ENCODE assay signal across 8 cellular contexts in the genomic region with DNA sequence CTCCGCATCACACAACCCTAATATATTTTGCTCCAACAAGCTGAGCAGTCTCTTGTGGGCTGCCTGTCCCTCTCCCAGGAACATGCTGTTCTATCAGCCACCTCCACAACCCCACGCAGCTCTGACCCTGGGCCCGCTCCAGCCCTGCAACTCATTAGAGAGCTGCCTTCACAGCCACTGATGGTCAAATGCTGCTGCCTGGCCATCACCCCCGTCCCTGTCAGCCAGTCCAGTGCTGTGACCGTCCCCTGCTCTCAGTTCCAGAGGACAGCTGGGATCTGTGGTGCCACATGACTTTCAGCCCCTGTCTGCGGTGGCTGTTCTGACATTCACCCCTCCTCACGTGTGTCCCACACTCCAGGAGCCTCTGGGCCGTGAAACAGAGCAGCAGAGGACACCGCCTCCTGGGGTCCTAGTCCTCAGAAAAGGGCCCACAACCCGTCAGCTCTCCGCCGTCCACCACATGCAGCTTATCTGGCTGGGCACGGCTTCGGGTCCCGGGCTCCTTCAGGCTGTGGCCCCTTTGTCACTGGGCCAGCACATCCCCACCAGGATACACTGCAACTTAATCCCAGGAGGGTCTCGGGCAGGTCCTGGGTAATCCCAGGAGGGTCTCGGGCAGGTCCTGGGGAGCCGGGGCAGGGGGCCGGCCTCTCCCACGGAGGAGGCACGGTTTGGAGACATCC. TPM values are rescaled to one million over a fixed set of nuclear protein-coding genes. Genes with fewer than 3 reads are reported as not detected.
DNase-seq lines count a peak whose midpoint lies in the region; ATAC-seq, FAIRE-seq and TF ChIP-seq lines count a peak whose summit lies in the region.

No MANE protein-coding gene starts in this region.

- no peaks in the 10 kb centered on the region for H3K36me3 ChIP-seq in skeletal muscle satellite cell (ENCODE audit: insufficient read depth, low read length)

- H3K36me3 Mint-ChIP-seq in activated naive CD4-positive, alpha-beta T cell treated with anti-CD3 and anti-CD28 coated beads, Interleukin-2, amount 50 U/mL, for 72 hours, result peaks cover 0 to 5% of the 10 kb centered on the region in 2 donors
- H3K36me3 Mint-ChIP-seq in immature natural killer cell, result no peaks in the 10 kb centered on the region

- H3K27me3 ChIP-seq in skeletal muscle satellite cell (ENCODE audit: control insufficient read depth, insufficient read depth, low read length), result no peaks in the 10 kb centered on the region

- peaks cover 12 to 17% of the 10 kb centered on the region in 2 donors for H3K4me1 Mint-ChIP-seq in immature natural killer cell

- H3K9me3 Mint-ChIP-seq in activated naive CD4-positive, alpha-beta T cell treated with anti-CD3 and anti-CD28 coated beads, Interleukin-2, amount 50 U/mL, for 72 hours, result no peaks in the 10 kb centered on the region
- no peaks in the 10 kb centered on the region for H3K9me3 Mint-ChIP-seq in immature natural killer cell

- H3K9ac ChIP-seq in skeletal muscle satellite cell (ENCODE audit: low read depth, low read length), result peak overlapping the region; percentile 4

- no peak for TF ChIP-seq POLR2A in GM12892 (IDR thresholded peaks at IDR 0.05; ENCODE audit: low read depth, low read length)

- peaks cover 49% of the 10 kb centered on the region for H3K4me1 ChIP-seq in skeletal muscle satellite cell (ENCODE audit: control insufficient read depth, insufficient read depth, low read length)

- H3K4me3 ChIP-seq in skeletal muscle satellite cell (ENCODE audit: low read length), result no peak overlapping the region

- peak overlapping the region; percentile 50 to 93 for H3K27ac Mint-ChIP-seq in activated naive CD4-positive, alpha-beta T cell treated with anti-CD3 and anti-CD28 coated beads, Interleukin-2, amount 50 U/mL, for 72 hours
- peak overlapping the region in 5 of 6 donors; percentile 21 to 78 (median 60) for H3K27ac Mint-ChIP-seq in immature natural killer cell

- peaks cover 0 to 2% (median 0%) of the 10 kb centered on the region in 3 donors for H3K27me3 Mint-ChIP-seq in immature natural killer cell (ENCODE audit: low read depth in 3 of 3)

- no peak for ATAC-seq in activated naive CD4-positive, alpha-beta T cell treated with anti-CD3 and anti-CD28 coated beads, Interleukin-2, amount 50 U/mL, for 72 hours
- ATAC-seq in HG03280 (IDR thresholded peaks at IDR 0.05; ENCODE audit: unreplicated experiment), result no peak
- no peak for ATAC-seq in GM18517 (IDR thresholded peaks at IDR 0.05; ENCODE audit: unreplicated experiment)

- peak; percentile 69 for FAIRE-seq in GM12892 (lab: Jason Lieb, UNC)
- no peak for FAIRE-seq in frontal cortex (lab: Jason Lieb, UNC)

- H3K4me2 ChIP-seq in skeletal muscle satellite cell (ENCODE audit: low read length), result peak overlapping the region; percentile 37

- H3K9me3 ChIP-seq in skeletal muscle satellite cell (replicated peaks; ENCODE audit: low read length), result no peaks in the 10 kb centered on the region

- H3K4me3 Mint-ChIP-seq in immature natural killer cell, result peak overlapping the region in 2 of 5 donors; percentile 15 to 48

- DNase-seq in GM12892 (ENCODE audit: insufficient read length) (no peak), immature natural killer cell (no peak), frontal cortex (ENCODE audit: low spot score in 2 of 2) (no peak), SKM-1 treated with dmso at 0.1 percent for 144 hours (lab: John Stamatoyannopoulos, UW; ENCODE audit: unreplicated experiment) (no peak)
- no peak for DNase-seq in activated naive CD4-positive, alpha-beta T cell treated with anti-CD3 and anti-CD28 coated beads, Interleukin-2, amount 50 U/mL, for 72 hours (ENCODE audit: low spot score in 2 of 2)

RNA-seq across cellular contexts. Expression of a gene that starts 14.9 kb away (rescaled TPM):
- polyA plus RNA-seq in GM12892 (2012; ENCODE audit: missing spikeins), result 16.7 TPM
- 10 to 100 TPM; 19.1 to 31.0 TPM for total RNA-seq in activated naive CD4-positive, alpha-beta T cell treated with anti-CD3 and anti-CD28 coated beads, Interleukin-2, amount 50 U/mL, for 72 hours
- polyA plus RNA-seq in immature natural killer cell, result 10 to 100 TPM; 61.3 to 94.8 (median 76.9) TPM
- 72.2 and 86.1 TPM in 2 replicates for total RNA-seq in skeletal muscle satellite cell (2012; rRNA removed)
- total RNA-seq in frontal cortex, result 17.5 TPM

RNA-seq across cellular contexts. Expression of a gene that starts 15.1 kb away (rescaled TPM):
- polyA plus RNA-seq in GM12892 (2012; ENCODE audit: missing spikeins), result 4.9 TPM
- 10 to 100 TPM; 14.8 to 15.3 TPM for total RNA-seq in activated naive CD4-positive, alpha-beta T cell treated with anti-CD3 and anti-CD28 coated beads, Interleukin-2, amount 50 U/mL, for 72 hours
- polyA plus RNA-seq in immature natural killer cell, result 10 to 100 TPM; 11.7 to 26.6 (median 12.6) TPM
- total RNA-seq in skeletal muscle satellite cell (2012; rRNA removed), result 13.4 and 21.0 TPM in 2 replicates
- 8.6 TPM for total RNA-seq in frontal cortex

RNA-seq across cellular contexts. Expression of a gene that starts 27.2 kb away (rescaled TPM):
- polyA plus RNA-seq in GM12892 (2012; ENCODE audit: missing spikeins), result 17.4 TPM
- 100 to 1,000 TPM in 1 of 2 donors, 10 to 100 TPM in 1; 77.2 to 522 TPM for total RNA-seq in activated naive CD4-positive, alpha-beta T cell treated with anti-CD3 and anti-CD28 coated beads, Interleukin-2, amount 50 U/mL, for 72 hours
- 10 to 100 TPM; 14.5 to 20.6 (median 15.8) TPM for polyA plus RNA-seq in immature natural killer cell
- total RNA-seq in skeletal muscle satellite cell (2012; rRNA removed), result 18.3 and 25.6 TPM in 2 replicates
- total RNA-seq in frontal cortex, result 16.3 TPM
